Comparison of ENCODE assay signal across 1 cellular context in the genomic region with DNA sequence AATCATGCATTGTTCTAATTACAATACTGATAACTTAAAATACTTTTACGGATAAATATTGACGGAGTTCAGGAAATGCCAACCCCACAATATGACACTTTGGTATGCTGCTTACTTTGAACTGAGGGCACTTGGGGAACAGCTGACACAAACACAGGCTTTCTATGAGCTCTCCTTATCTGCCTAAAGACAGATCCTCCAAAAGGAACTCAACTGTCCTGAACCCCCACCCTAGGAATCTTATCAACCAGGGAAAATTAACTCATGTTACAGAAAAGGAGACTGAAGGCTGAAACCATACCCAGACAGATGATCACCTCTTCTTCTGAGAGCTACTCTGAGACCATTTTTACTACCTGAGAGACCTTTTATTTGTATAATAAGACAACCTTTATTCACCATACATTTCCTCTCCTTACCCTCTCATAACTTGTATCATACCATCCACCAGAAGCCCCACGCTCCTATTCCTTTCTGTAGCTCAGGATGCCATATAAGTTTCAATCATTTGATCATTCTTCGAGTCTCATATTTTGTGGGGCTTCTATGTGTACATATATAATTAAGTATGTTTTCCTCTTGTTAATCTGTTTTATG.
TF ChIP-seq lines count a peak whose summit lies in the region.

No MANE protein-coding gene starts in this region.

TF ChIP-seq in IMR-90, 13 proteins besides CTCF, POLR2A, EP300 and RAD21:
- TF ChIP-seq, protein P1, sequence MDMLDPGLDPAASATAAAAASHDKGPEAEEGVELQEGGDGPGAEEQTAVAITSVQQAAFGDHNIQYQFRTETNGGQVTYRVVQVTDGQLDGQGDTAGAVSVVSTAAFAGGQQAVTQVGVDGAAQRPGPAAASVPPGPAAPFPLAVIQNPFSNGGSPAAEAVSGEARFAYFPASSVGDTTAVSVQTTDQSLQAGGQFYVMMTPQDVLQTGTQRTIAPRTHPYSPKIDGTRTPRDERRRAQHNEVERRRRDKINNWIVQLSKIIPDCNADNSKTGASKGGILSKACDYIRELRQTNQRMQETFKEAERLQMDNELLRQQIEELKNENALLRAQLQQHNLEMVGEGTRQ (IDR thresholded peaks at IDR 0.05; ENCODE audit: low read depth, low read length) = no peak
- TF ChIP-seq MAZ (IDR thresholded peaks at IDR 0.05; ENCODE audit: borderline replicate concordance, low read depth, low read length) = peak; percentile 84; the same call in 1 of the 2 replicates
